ENCODE assay signal across 8 cellular contexts in genomic region chr19:45767410-45767880, GRCh38. TPM values are rescaled to one million over a fixed set of nuclear protein-coding genes. Genes with fewer than 3 reads are reported as not detected.
A peak's percentile ranks its signal among the peaks of the same experiment; 100 is the strongest.
DNase-seq lines count a peak whose midpoint lies in the region; ATAC-seq and TF ChIP-seq lines count a peak whose summit lies in the region.

No MANE protein-coding gene starts in this region.

- no peak for ATAC-seq in activated CD8-positive, alpha-beta memory T cell treated with anti-CD3 and anti-CD28 coated beads, Interleukin-2, amount 10 ng/mL, durations not matched to agents 7 days and 5 days
- ATAC-seq in GM21576 (IDR thresholded peaks at IDR 0.05; ENCODE audit: unreplicated experiment) = no peak
- ATAC-seq in HG03342 (IDR thresholded peaks at IDR 0.05; ENCODE audit: unreplicated experiment) = no peak

- H3K27me3 ChIP-seq in muscle layer of colon (ENCODE audit: control insufficient read depth in 1 of 2, insufficient read depth in 2 of 2, low read length in 2 of 2) = no peaks in the 10 kb centered on the region

- H3K4me3 ChIP-seq in epithelial cell of esophagus (ENCODE audit: low read length) (peak overlapping the region; percentile 81), muscle layer of colon (ENCODE audit: low read depth in 1 of 2, low read length in 2 of 2) (peak overlapping the region; percentile 81 to 87)

- H3K9me3 Mint-ChIP-seq in activated CD8-positive, alpha-beta memory T cell treated with anti-CD3 and anti-CD28 coated beads, Interleukin-2, amount 10 ng/mL, durations not matched to agents 7 days and 5 days (ENCODE audit: low read depth) = no peaks in the 10 kb centered on the region

- CTCF ChIA-PET in activated CD8-positive, alpha-beta memory T cell treated with anti-CD3 and anti-CD28 coated beads, Interleukin-2, amount 10 ng/mL, durations not matched to agents 7 days and 5 days (lab: Charles Lee) = interaction anchor here (1.0 to 7.9 kb wide), 7 partner anchors 14 to 119 kb away, joined by 4 to 338 read pairs (median 28); partner anchors contain the start of genes DMPK, DMWD, IRF2BP1 and RSPH6A

- peaks cover 43% of the 10 kb centered on the region for H3K4me1 ChIP-seq in muscle layer of colon (ENCODE audit: insufficient read depth, low read length)

- H3K9ac ChIP-seq in muscle layer of colon (ENCODE audit: low read length) = peak overlapping the region; percentile 74

- no peak for TF ChIP-seq CTCF in epithelial cell of esophagus (IDR thresholded peaks at IDR 0.05; ENCODE audit: insufficient read depth, low read depth, low read length, missing control alignments)

- H3K9me3 ChIP-seq in muscle layer of colon (ENCODE audit: low read length) = no peaks in the 10 kb centered on the region

- DNase-seq in activated CD8-positive, alpha-beta memory T cell treated with anti-CD3 and anti-CD28 coated beads, Interleukin-2, amount 10 ng/mL, durations not matched to agents 7 days and 5 days = no peak
- no peak for DNase-seq in activated CD8-positive, alpha-beta memory T cell treated with anti-CD3 and anti-CD28 coated beads for 24 hours
- peak; percentile 90 for DNase-seq in RPMI7951 (ENCODE audit: low read depth)
- peak; percentile 83 for DNase-seq in epithelial cell of esophagus (ENCODE audit: low read depth)
- DNase-seq in pons (ENCODE audit: low spot score) = no peak

- H3K4me3 Mint-ChIP-seq in activated CD8-positive, alpha-beta memory T cell treated with anti-CD3 and anti-CD28 coated beads, Interleukin-2, amount 10 ng/mL, durations not matched to agents 7 days and 5 days = peak overlapping the region; percentile 15

- H3K4me1 Mint-ChIP-seq in activated CD8-positive, alpha-beta memory T cell treated with anti-CD3 and anti-CD28 coated beads, Interleukin-2, amount 10 ng/mL, durations not matched to agents 7 days and 5 days = peaks cover 13% of the 10 kb centered on the region

- H3K36me3 Mint-ChIP-seq in activated CD8-positive, alpha-beta memory T cell treated with anti-CD3 and anti-CD28 coated beads, Interleukin-2, amount 10 ng/mL, durations not matched to agents 7 days and 5 days = no peaks in the 10 kb centered on the region

- H3K27ac Mint-ChIP-seq in activated CD8-positive, alpha-beta memory T cell treated with anti-CD3 and anti-CD28 coated beads, Interleukin-2, amount 10 ng/mL, durations not matched to agents 7 days and 5 days = no peak overlapping the region

- peak overlapping the region; percentile 92 for H3K27ac ChIP-seq in muscle layer of colon (ENCODE audit: low read depth, low read length)

- H3K36me3 ChIP-seq in muscle layer of colon (ENCODE audit: insufficient read depth, low read length) = peaks cover 7% of the 10 kb centered on the region

- peaks cover 19% of the 10 kb centered on the region for H3K27me3 Mint-ChIP-seq in activated CD8-positive, alpha-beta memory T cell treated with anti-CD3 and anti-CD28 coated beads, Interleukin-2, amount 10 ng/mL, durations not matched to agents 7 days and 5 days

RNA-seq across cellular contexts. Expression of gene SIX5, which starts 1.6 kb away (rescaled TPM):
- 1 to 10 TPM; 1.5 to 2.8 TPM for total RNA-seq in activated CD8-positive, alpha-beta memory T cell treated with anti-CD3 and anti-CD28 coated beads, Interleukin-2, amount 10 ng/mL, durations not matched to agents 7 days and 5 days
- total RNA-seq in RPMI7951 (2014; rRNA removed; shearing (Covaris generic)) = 5.6 and 6.4 TPM in 2 replicates

RNA-seq across cellular contexts. Expression of gene DMPK, which starts 14.8 kb away (rescaled TPM):
- 10 to 100 TPM; 26.7 to 31.0 TPM for total RNA-seq in activated CD8-positive, alpha-beta memory T cell treated with anti-CD3 and anti-CD28 coated beads, Interleukin-2, amount 10 ng/mL, durations not matched to agents 7 days and 5 days
- total RNA-seq in RPMI7951 (2014; rRNA removed; shearing (Covaris generic)) = 9.3 and 11.1 TPM in 2 replicates

RNA-seq across cellular contexts. Expression of gene DMWD, which starts 25.2 kb away (rescaled TPM):
- 10 to 100 TPM; 47.0 to 47.9 TPM for total RNA-seq in activated CD8-positive, alpha-beta memory T cell treated with anti-CD3 and anti-CD28 coated beads, Interleukin-2, amount 10 ng/mL, durations not matched to agents 7 days and 5 days
- 14.2 and 20.6 TPM in 2 replicates for total RNA-seq in RPMI7951 (2014; rRNA removed; shearing (Covaris generic))

RNA-seq across cellular contexts. Expression of gene MEIOSIN, which starts 34.2 kb away (rescaled TPM):
- not detected for total RNA-seq in activated CD8-positive, alpha-beta memory T cell treated with anti-CD3 and anti-CD28 coated beads, Interleukin-2, amount 10 ng/mL, durations not matched to agents 7 days and 5 days
- total RNA-seq in RPMI7951 (2014; rRNA removed; shearing (Covaris generic)) = 0.10 TPM in 1 of 2 replicates, not detected in the other

RNA-seq across cellular contexts. Expression of gene FBXO46, which starts 36.7 kb away (rescaled TPM):
- 10 to 100 TPM; 33.0 to 37.1 TPM for total RNA-seq in activated CD8-positive, alpha-beta memory T cell treated with anti-CD3 and anti-CD28 coated beads, Interleukin-2, amount 10 ng/mL, durations not matched to agents 7 days and 5 days
- total RNA-seq in RPMI7951 (2014; rRNA removed; shearing (Covaris generic)) = 3.2 and 5.3 TPM in 2 replicates

Comparison
In these comparisons a context has a peak if more than half of its experiments do, and no peak if none do; other contexts are left out.
1. DNase-seq: peak in RPMI7951 (single experiment) and epithelial cell of esophagus (single experiment); none in activated CD8-positive, alpha-beta memory T cell treated with anti-CD3 and anti-CD28 coated beads, Interleukin-2, amount 10 ng/mL, durations not matched to agents 7 days and 5 days (single experiment), activated CD8-positive, alpha-beta memory T cell treated with anti-CD3 and anti-CD28 coated beads for 24 hours (single experiment) and pons (single experiment).